Comparison of ENCODE assay signal across 10 cellular contexts in genomic region chr13:74063533-74064100, GRCh38.
DNase-seq lines count a peak whose midpoint lies in the region; ATAC-seq and TF ChIP-seq lines count a peak whose summit lies in the region.
"Had no signal": no experiment of that assay in that cellular context is flagged by ENCODE, and none has a peak within 500 bp of the region (broad histone marks: within the 10 kb centered on the region; RNA-seq: fewer than 3 reads in every experiment).

No MANE protein-coding gene starts in this region.

- H3K36me3 Mint-ChIP-seq in CD8-positive, alpha-beta T cell = peaks cover 19% of the 10 kb centered on the region
- peaks cover 8% of the 10 kb centered on the region for H3K36me3 Mint-ChIP-seq in chondrocyte (ENCODE audit: low read depth)

- no peak for ATAC-seq in CD8-positive, alpha-beta T cell
- ATAC-seq in HG02970 (IDR thresholded peaks at IDR 0.05; ENCODE audit: low FRiP score, unreplicated experiment) = no peak

- no peak for TF ChIP-seq CTCF in CD8-positive, alpha-beta T cell (IDR thresholded peaks at IDR 0.05)
- TF ChIP-seq CTCF in Loucy (conservative IDR thresholded peaks at IDR 0.05; ENCODE audit: low read length) (no peak), chondrocyte (IDR thresholded peaks at IDR 0.05) (no peak), osteoblast (IDR thresholded peaks at IDR 0.05; ENCODE audit: extremely low read depth, low read depth, low read length) (no peak)

- CTCF ChIA-PET in CD8-positive, alpha-beta T cell (lab: Charles Lee) = interaction anchor here (3.0 kb wide), 1 partner anchor 223 kb away, joined by 15 read pairs; no protein-coding TSS in a partner anchor

- H3K79me2 ChIP-seq in Loucy (ENCODE audit: insufficient read depth, low read length) = peaks cover 77% of the 10 kb centered on the region
- H3K79me2 ChIP-seq in osteoblast (ENCODE audit: insufficient read depth, low read length) = peaks cover 100% of the 10 kb centered on the region

- H3K27ac ChIP-seq in CD8-positive, alpha-beta T cell (ENCODE audit: low read depth, low read length) = no peak overlapping the region
- H3K27ac ChIP-seq in osteoblast (ENCODE audit: low read depth, low read length) = peak overlapping the region; percentile 81

- no peak overlapping the region for H2AFZ ChIP-seq in Loucy (ENCODE audit: low read length)
- no peak overlapping the region for H2AFZ ChIP-seq in osteoblast (ENCODE audit: low read length)

- no peak overlapping the region for H3K4me3 Mint-ChIP-seq in CD8-positive, alpha-beta T cell
- H3K4me3 Mint-ChIP-seq in chondrocyte (ENCODE audit: unreplicated experiment) = peak overlapping the region; percentile 57

- in situ Hi-C loops in G401 (cut with HindIII; ENCODE audit: low sequenced_read_pairs) = no loop called here

- H3K27me3 ChIP-seq in CD8-positive, alpha-beta T cell (ENCODE audit: insufficient read depth, low read length) = no peaks in the 10 kb centered on the region
- H3K27me3 ChIP-seq in Loucy (ENCODE audit: insufficient read depth, low read length, poor library complexity, severe bottlenecking) = no peaks in the 10 kb centered on the region
- no peaks in the 10 kb centered on the region for H3K27me3 ChIP-seq in osteoblast (ENCODE audit: insufficient read depth, low read length)

- H3K36me3 ChIP-seq in CD8-positive, alpha-beta T cell (ENCODE audit: insufficient read depth, low read length) = no peaks in the 10 kb centered on the region
- no peaks in the 10 kb centered on the region; the same call in 1 of the 2 replicates for H3K36me3 ChIP-seq in Loucy (ENCODE audit: insufficient read depth, low read length)
- peaks cover 3% of the 10 kb centered on the region for H3K36me3 ChIP-seq in osteoblast (ENCODE audit: insufficient read depth, low read length)

- H3K4me2 ChIP-seq in Loucy (ENCODE audit: low read depth, low read length, poor library complexity, severe bottlenecking) (peak overlapping the region; percentile 63), osteoblast (ENCODE audit: insufficient read depth, low read length) (peak overlapping the region; percentile 78)

- H3K4me1 ChIP-seq in CD8-positive, alpha-beta T cell (ENCODE audit: insufficient read depth, low read length) = peaks cover 62% of the 10 kb centered on the region
- H3K4me1 ChIP-seq in Loucy (ENCODE audit: insufficient read depth, low read length, poor library complexity, severe bottlenecking) (peaks cover 40% of the 10 kb centered on the region), osteoblast (ENCODE audit: insufficient read depth, low read length) (peaks cover 44% of the 10 kb centered on the region)

- no peak overlapping the region for H3K4me3 ChIP-seq in CD8-positive, alpha-beta T cell (ENCODE audit: low read depth, low read length)
- no peak overlapping the region for H3K4me3 ChIP-seq in Loucy (ENCODE audit: low read length, poor library complexity, severe bottlenecking)
- H3K4me3 ChIP-seq in osteoblast (ENCODE audit: insufficient read depth, low read length) = peak overlapping the region; percentile 51

- POLR2A ChIA-PET in CD8-positive, alpha-beta T cell (lab: Charles Lee) = interaction anchor here (1.0 to 2.0 kb wide), 2 partner anchors 40 to 193 kb away, joined by 3 to 7 read pairs; no protein-coding TSS in a partner anchor

- intact Hi-C loops in CD8-positive, alpha-beta T cell (cut with DNase I, micrococcal nuclease) = loop anchor here (2.0 to 10.0 kb wide), 7 partner anchors 36 to 299 kb away; partner anchors contain the start of gene KLF12 (in 1 of the 2)

- H3K9me2 ChIP-seq in Loucy (replicated peaks; ENCODE audit: low read depth, low read length) = no peaks in the 10 kb centered on the region

- H3K27ac Mint-ChIP-seq in CD8-positive, alpha-beta T cell = peak overlapping the region; percentile 81
- H3K27ac Mint-ChIP-seq in chondrocyte (ENCODE audit: unreplicated experiment) = peak overlapping the region; percentile 82

- H3K27me3 Mint-ChIP-seq in CD8-positive, alpha-beta T cell (ENCODE audit: low read depth) = no peaks in the 10 kb centered on the region
- no peaks in the 10 kb centered on the region for H3K27me3 Mint-ChIP-seq in chondrocyte (ENCODE audit: low read depth)

- no peak for DNase-seq in CD8-positive, alpha-beta T cell
- DNase-seq in chondrocyte (ENCODE audit: low spot score) (no peak), osteoblast (ENCODE audit: insufficient read length, low spot score, missing footprints) (no peak), G401 (ENCODE audit: low spot score) (no peak), dermis blood vessel endothelial cell (no peak), NCI-H2081 treated with DMSO at 0.1 percent for 48 hours (lab: John Stamatoyannopoulos, UW) (no peak)
- DNase-seq: KBM-7, OCI-M1 had no signal

- no peak overlapping the region for H3K9ac ChIP-seq in Loucy (ENCODE audit: low read depth, low read length, poor library complexity, severe bottlenecking)

- H4K20me1 ChIP-seq in Loucy (ENCODE audit: insufficient read depth, low read length, poor library complexity, severe bottlenecking) = peaks cover 34% of the 10 kb centered on the region
- peaks cover 9% of the 10 kb centered on the region for H4K20me1 ChIP-seq in osteoblast (ENCODE audit: insufficient read depth, low read length)

- no peaks in the 10 kb centered on the region for H3K9me3 ChIP-seq in CD8-positive, alpha-beta T cell (ENCODE audit: low read length)
- H3K9me3 ChIP-seq in Loucy (ENCODE audit: insufficient read depth, low read depth, low read length) (no peaks in the 10 kb centered on the region), osteoblast (ENCODE audit: low read depth, low read length) (no peaks in the 10 kb centered on the region)

- H3F3A ChIP-seq in Loucy (ENCODE audit: low read depth) = peaks cover 8% of the 10 kb centered on the region; the same call in 1 of the 2 replicates

- H3K9me3 Mint-ChIP-seq in CD8-positive, alpha-beta T cell = no peaks in the 10 kb centered on the region
- H3K9me3 Mint-ChIP-seq in chondrocyte (ENCODE audit: low read depth) = peaks cover 10% of the 10 kb centered on the region

- peaks cover 89% of the 10 kb centered on the region for H3K4me1 Mint-ChIP-seq in CD8-positive, alpha-beta T cell (ENCODE audit: low read depth)
- peaks cover 72% of the 10 kb centered on the region for H3K4me1 Mint-ChIP-seq in chondrocyte (ENCODE audit: low read depth)
